In the genomic region with DNA sequence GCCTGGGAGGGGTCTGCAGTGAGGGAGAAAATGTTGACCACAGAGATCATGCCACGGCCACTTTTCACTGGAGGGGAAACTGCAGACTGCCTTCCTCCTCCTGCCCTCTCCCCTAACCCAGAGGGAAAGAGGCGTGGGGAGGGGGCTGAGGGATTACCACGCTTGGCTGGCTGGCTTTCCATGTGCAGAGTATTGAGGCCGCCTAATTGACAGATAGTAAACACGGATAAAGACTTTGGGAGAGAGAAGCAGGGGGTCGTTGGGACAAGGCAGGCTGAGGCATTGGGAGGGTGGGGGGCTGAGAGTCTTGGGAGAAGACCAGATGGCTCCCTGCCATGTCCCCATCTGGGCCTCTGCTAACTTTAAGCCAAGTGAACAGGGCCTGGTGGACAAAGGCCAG, we compare ENCODE assay signal across 12 cellular contexts.
"Had no signal": no experiment of that assay in that cellular context is flagged by ENCODE, and none has a peak within 500 bp of the region (broad histone marks: within the 10 kb centered on the region; RNA-seq: fewer than 3 reads in every experiment).

No MANE protein-coding gene starts in this region.

- H3K27me3 ChIP-seq: neutrophil, uterus had no signal

- H3K4me1 ChIP-seq: parathyroid adenoma, tibial nerve, uterus had no signal

- H3K4me3 ChIP-seq: tibial nerve, uterus had no signal

- H3K9ac ChIP-seq: parathyroid adenoma had no signal

- H3K36me3 ChIP-seq: neutrophil, tibial nerve, uterus had no signal

- H3K9me3 ChIP-seq: neutrophil, tibial nerve, uterus had no signal

- DNase-seq: activated B cell treated with CpG ODN at 0.5 μM for 24 hours; activated CD4-positive, alpha-beta T cell treated with anti-CD3 and anti-CD28 coated beads for 48 hours; activated gamma-delta T cell treated with Interleukin-2 at 50 U/mL for 16 hours; amniotic stem cell; cortex of kidney; stimulated activated CD4-positive, alpha-beta T cell treated with anti-CD3 and anti-CD28 coated beads, Interleukin-4, amount 100 ng/mL, for 1 hour; stimulated activated naive B cell treated with anti-CD40 and anti-IgM and Interleukin-4, amounts not matched to agents 10 μg/mL and 1 μg/mL and 100 μg/mL, for 72 hours; T-helper 2 cell; uterus had no signal
